8 cellular contexts compared by ENCODE assay signal in genomic region chr1:111449703-111450017, GRCh38. TPM values are rescaled to one million over a fixed set of nuclear protein-coding genes. Genes with fewer than 3 reads are reported as not detected.
DNase-seq lines count a peak whose midpoint lies in the region; ATAC-seq and TF ChIP-seq lines count a peak whose summit lies in the region.

No MANE protein-coding gene starts in this region.

- H3K36me3 Mint-ChIP-seq in T-cell, result peaks cover 40% of the 10 kb centered on the region

- H3K4me1 ChIP-seq in gastrocnemius medialis, result peaks cover 42 to 46% of the 10 kb centered on the region in 2 donors

- H3K27ac ChIP-seq in gastrocnemius medialis, result peak overlapping the region; percentile 83 to 96 (median 92)

- ATAC-seq in T-cell (replicated peaks in 1 of 4), result no peak
- no peak for ATAC-seq in gastrocnemius medialis

- TF ChIP-seq POLR2A in gastrocnemius medialis (IDR thresholded peaks at IDR 0.05), result no peak

- peak overlapping the region; percentile 100 for H3K4me3 Mint-ChIP-seq in T-cell

- TF ChIP-seq CTCF in GM12865 (IDR thresholded peaks at IDR 0.05; ENCODE audit: insufficient read depth, low read depth, low read length, missing control alignments), result no peak
- TF ChIP-seq CTCF in fibroblast of the aortic adventitia (IDR thresholded peaks at IDR 0.05; ENCODE audit: insufficient read depth, low read length), result no peak
- TF ChIP-seq CTCF in gastrocnemius medialis (IDR thresholded peaks at IDR 0.05 in 4 of 5, conservative IDR thresholded peaks at IDR 0.05 in 1 of 5), result no peak

- peaks cover 0 to 39% of the 10 kb centered on the region in 2 donors for H3K36me3 ChIP-seq in gastrocnemius medialis

- no peaks in the 10 kb centered on the region for H3K27me3 Mint-ChIP-seq in T-cell

- intact Hi-C loops in gastrocnemius medialis (cut with DNase I; ENCODE audit: low total_unique reads), result loop anchor here (1.0 to 10.0 kb wide), 4 partner anchors 306 to 1625 kb away; partner anchors contain the start of genes CEPT1, DDX20, DRAM2 and LRIF1

- no peaks in the 10 kb centered on the region for H3K27me3 ChIP-seq in gastrocnemius medialis

- peaks cover 85 to 91% (median 88%) of the 10 kb centered on the region in 3 donors for H3K4me1 Mint-ChIP-seq in T-cell

- peak overlapping the region; percentile 85 for H3K4me3 ChIP-seq in GM12865 (ENCODE audit: low read depth, low read length)
- peak overlapping the region; percentile 99 for H3K4me3 ChIP-seq in fibroblast of the aortic adventitia (ENCODE audit: low read depth, low read length)
- peak overlapping the region; percentile 76 to 97 (median 88) for H3K4me3 ChIP-seq in gastrocnemius medialis

- no peaks in the 10 kb centered on the region for H3K9me3 ChIP-seq in gastrocnemius medialis

- POLR2A ChIA-PET in T-cell (lab: Charles Lee), result interaction anchor here in 1 of 2 donors (0.6 kb wide), 1 partner anchor 22 kb away, joined by 4 read pairs; no protein-coding TSS in a partner anchor

- no peak for DNase-seq in GM12865 (ENCODE audit: low read depth)
- no peak for DNase-seq in T-cell
- DNase-seq in fibroblast of the aortic adventitia (ENCODE audit: low read depth), result no peak
- no peak for DNase-seq in gastrocnemius medialis
- DNase-seq in NCI-H345 treated with DMSO at 0.1 percent for 48 hours (lab: John Stamatoyannopoulos, UW; ENCODE audit: unreplicated experiment), result no peak
- DNase-seq in activated effector memory CD4-positive, alpha-beta T cell treated with anti-CD3 and anti-CD28 coated beads, Interleukin-2, amount 50 U/mL, for 16 hours, result no peak
- DNase-seq in cortex of kidney (lab: John Stamatoyannopoulos, UW), result no peak
- no peak for DNase-seq in middle frontal gyrus (ENCODE audit: extremely low spot score, low spot score)

- CTCF ChIA-PET in T-cell (lab: Charles Lee), result interaction anchor here in 1 of 2 donors (2.0 kb wide), 1 partner anchor 58 kb away, joined by 9 read pairs; no protein-coding TSS in a partner anchor

- peak overlapping the region; percentile 99 to 100 for H3K27ac Mint-ChIP-seq in T-cell

- no peaks in the 10 kb centered on the region for H3K9me3 Mint-ChIP-seq in T-cell

- in situ Hi-C loops in gastrocnemius medialis (cut with MboI; ENCODE audit: low sequenced_read_pairs in 4 of 4), result no loop called here

RNA-seq across cellular contexts. Expression of gene ATP5PB, which starts 0.4 kb away (rescaled TPM):
- total RNA-seq in T-cell (100 to 1,000 TPM in 3 of 5 donors, 10 to 100 TPM in 2; 88.1 to 129 (median 118) TPM), fibroblast of the aortic adventitia (ENCODE audit: low replicate concordance) (301 and 327 TPM in 2 replicates), gastrocnemius medialis (100 to 1,000 TPM; 232 to 350 (median 266) TPM)

RNA-seq across cellular contexts. Expression of gene WDR77, which starts 0.6 kb away (rescaled TPM):
- 10 to 100 TPM; 22.5 to 40.1 (median 33.1) TPM for total RNA-seq in T-cell
- total RNA-seq in fibroblast of the aortic adventitia (ENCODE audit: low replicate concordance), result 22.1 and 29.4 TPM in 2 replicates
- 10 to 100 TPM; 53.3 to 59.2 (median 56.7) TPM for total RNA-seq in gastrocnemius medialis

RNA-seq across cellular contexts. Expression of gene OVGP1, which starts 22.1 kb away (rescaled TPM):
- total RNA-seq in T-cell (10 to 100 TPM in 2 of 5 donors, 1 to 10 TPM in 3; 4.7 to 11.6 (median 8.6) TPM), fibroblast of the aortic adventitia (ENCODE audit: low replicate concordance) (0.27 and 0.90 TPM in 2 replicates), gastrocnemius medialis (under 1 TPM in 3 of 4 donors, not detected in 1; 0.12 to 0.66 (median 0.38) TPM)

RNA-seq across cellular contexts. Expression of gene C1orf162, which starts 24.1 kb away (rescaled TPM):
- total RNA-seq in T-cell (10 to 100 TPM; 42.9 to 55.1 (median 46.1) TPM), fibroblast of the aortic adventitia (ENCODE audit: low replicate concordance) (0.18 and 0.82 TPM in 2 replicates), gastrocnemius medialis (1 to 10 TPM; 1.9 to 7.8 (median 6.9) TPM)

RNA-seq across cellular contexts. Expression of gene ADORA3, which starts 53.8 kb away (rescaled TPM):
- under 1 TPM in 1 of 5 donors, not detected in 4; 0.30 TPM for total RNA-seq in T-cell
- total RNA-seq in fibroblast of the aortic adventitia (ENCODE audit: low replicate concordance), result not detected in 2 replicates
- total RNA-seq in gastrocnemius medialis, result 1 to 10 TPM; 1.0 to 4.1 (median 2.1) TPM
